8 cellular contexts compared by ENCODE assay signal in the genomic region with DNA sequence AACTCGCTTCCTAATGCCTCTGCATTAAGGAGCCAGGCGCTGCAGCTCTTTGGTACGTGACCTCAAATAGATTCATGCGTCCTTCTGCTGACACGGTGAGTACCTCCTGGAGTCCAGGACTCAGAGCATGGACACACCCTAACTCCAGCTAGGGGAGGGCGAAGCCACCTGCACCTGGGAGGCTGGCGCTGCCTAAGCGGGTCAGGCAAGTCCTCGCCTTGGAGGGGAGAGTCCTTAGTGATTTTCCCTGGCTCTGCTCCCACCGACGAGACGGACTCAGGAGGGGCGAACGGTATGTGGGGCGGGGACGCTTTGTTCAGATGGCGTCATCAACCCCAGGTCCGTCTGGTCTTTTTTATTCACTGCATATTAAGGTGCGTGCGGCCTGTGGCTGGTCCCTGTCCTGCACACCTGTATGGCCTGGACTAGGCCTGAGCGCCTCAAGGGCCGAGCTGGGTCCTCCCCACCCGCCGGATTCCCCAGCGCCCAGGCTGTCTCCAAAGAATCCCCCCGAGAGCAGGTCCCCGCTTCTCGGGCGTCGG. TPM values are rescaled to one million over a fixed set of nuclear protein-coding genes. Genes with fewer than 3 reads are reported as not detected.
A peak's percentile ranks its signal among the peaks of the same experiment; 100 is the strongest.
DNase-seq lines count a peak whose midpoint lies in the region; ATAC-seq, FAIRE-seq and TF ChIP-seq lines count a peak whose summit lies in the region.

No MANE protein-coding gene starts in this region.

- H3K79me1 ChIP-seq in mesendoderm (ENCODE audit: low read length), result no peaks in the 10 kb centered on the region

- H3K27ac Mint-ChIP-seq in T-helper 2 cell treated with Interferon-gamma antibody and Interleukin-4, amounts not matched to agents 5 μg/mL and 100 μg/mL, for 36 hours, result no peak overlapping the region

- no peak overlapping the region for H2BK120ac ChIP-seq in mesendoderm (ENCODE audit: low read depth, low read length)

- H3K79me2 ChIP-seq in mesendoderm (ENCODE audit: control insufficient read depth, insufficient read depth, low read length), result no peaks in the 10 kb centered on the region

- no peak for TF ChIP-seq EP300 in tibial nerve (IDR thresholded peaks at IDR 0.05)

- H2AK5ac ChIP-seq in mesendoderm (ENCODE audit: low read length), result no peak overlapping the region

- no peaks in the 10 kb centered on the region for H3K9me3 ChIP-seq in tibial nerve

- H2BK15ac ChIP-seq in mesendoderm (replicated peaks; ENCODE audit: low read depth), result no peak overlapping the region

- peak overlapping the region; percentile 47 for H3K56ac ChIP-seq in mesendoderm (ENCODE audit: low read length)

- H3K4me1 ChIP-seq in mesendoderm (ENCODE audit: control insufficient read depth, low read depth, low read length) (no peaks in the 10 kb centered on the region), tibial nerve (peaks cover 0 to 18% (median 0%) of the 10 kb centered on the region in 4 donors)

- DNase-seq in T-helper 2 cell treated with Interferon-gamma antibody and Interleukin-4, amounts not matched to agents 5 μg/mL and 100 μg/mL, for 36 hours (ENCODE audit: low spot score), result no peak
- DNase-seq in T-helper 2 cell (no peak), bronchial epithelial cell (ENCODE audit: low read depth) (no peak), mesendoderm (no peak), tibial nerve (ENCODE audit: low spot score in 2 of 2) (no peak), NCI-H1436 (lab: John Stamatoyannopoulos, UW) (no peak)

- H3K4me3 ChIP-seq in bronchial epithelial cell (ENCODE audit: low read depth, low read length) (peak overlapping the region; percentile 2), mesendoderm (ENCODE audit: low read length) (no peak overlapping the region), tibial nerve (peak overlapping the region in 3 of 4 donors; percentile 5 to 53 (median 18))

- no peak overlapping the region for H3K23ac ChIP-seq in mesendoderm (ENCODE audit: low read length)

- H3K27ac ChIP-seq in mesendoderm (ENCODE audit: low read depth, low read length) (no peak overlapping the region), tibial nerve (no peak overlapping the region)

- H3K27me3 ChIP-seq in bronchial epithelial cell (ENCODE audit: control insufficient read depth, insufficient read depth, low read length) (peaks cover 12% of the 10 kb centered on the region), mesendoderm (ENCODE audit: insufficient read depth, low read length, poor library complexity) (peaks cover 4% of the 10 kb centered on the region), tibial nerve (peaks cover 0 to 34% of the 10 kb centered on the region in 2 donors)

- TF ChIP-seq POLR2A in tibial nerve (IDR thresholded peaks at IDR 0.05), result no peak

- no peaks in the 10 kb centered on the region for H3K4me1 Mint-ChIP-seq in T-helper 2 cell treated with Interferon-gamma antibody and Interleukin-4, amounts not matched to agents 5 μg/mL and 100 μg/mL, for 36 hours (ENCODE audit: low read depth)

- no peak overlapping the region for H3K18ac ChIP-seq in mesendoderm (ENCODE audit: low read length)

- H4K8ac ChIP-seq in mesendoderm (ENCODE audit: low read depth, low read length), result no peak overlapping the region

- WGBS in mesendoderm (ENCODE audit: extremely low coverage, insufficient coverage, low lambda C conversion rate), result no CpG with 5 or more reads among the region's 30 CpGs
- 42 to 74% methylated on average over 14 to 29 of the region's 30 CpGs for WGBS in tibial nerve, 2 donors

- no peaks in the 10 kb centered on the region for H3K9me3 Mint-ChIP-seq in T-helper 2 cell treated with Interferon-gamma antibody and Interleukin-4, amounts not matched to agents 5 μg/mL and 100 μg/mL, for 36 hours

- H3K27me3 Mint-ChIP-seq in T-helper 2 cell treated with Interferon-gamma antibody and Interleukin-4, amounts not matched to agents 5 μg/mL and 100 μg/mL, for 36 hours (ENCODE audit: low read depth), result peaks cover 53% of the 10 kb centered on the region

- FAIRE-seq in bronchial epithelial cell (lab: Jason Lieb, UNC), result no peak

- TF ChIP-seq CTCF in bronchial epithelial cell (IDR thresholded peaks at IDR 0.05; ENCODE audit: insufficient read depth, low read length, severe bottlenecking), result no peak
- no peak for TF ChIP-seq CTCF in tibial nerve (IDR thresholded peaks at IDR 0.05)

- no peaks in the 10 kb centered on the region for H3K36me3 Mint-ChIP-seq in T-helper 2 cell treated with Interferon-gamma antibody and Interleukin-4, amounts not matched to agents 5 μg/mL and 100 μg/mL, for 36 hours (ENCODE audit: low read depth)

- H3K4me2 ChIP-seq in mesendoderm (ENCODE audit: low read length), result peak overlapping the region; percentile 43

- no peak overlapping the region for H3K4ac ChIP-seq in mesendoderm (ENCODE audit: low read depth, low read length)

- no peaks in the 10 kb centered on the region for H3K36me3 ChIP-seq in bronchial epithelial cell (ENCODE audit: control insufficient read depth, insufficient read depth, low read length)
- H3K36me3 ChIP-seq in mesendoderm (ENCODE audit: control insufficient read depth, insufficient read depth, low read length), result no peaks in the 10 kb centered on the region
- no peaks in the 10 kb centered on the region for H3K36me3 ChIP-seq in tibial nerve

- no peak overlapping the region for H4K5ac ChIP-seq in mesendoderm (ENCODE audit: low read length)

- H2BK5ac ChIP-seq in mesendoderm (ENCODE audit: low read length), result no peak overlapping the region

- ATAC-seq in HG03521 (IDR thresholded peaks at IDR 0.05; ENCODE audit: unreplicated experiment) (no peak), HG03139 (IDR thresholded peaks at IDR 0.05; ENCODE audit: unreplicated experiment) (no peak)

- H3K4me3 Mint-ChIP-seq in T-helper 2 cell treated with Interferon-gamma antibody and Interleukin-4, amounts not matched to agents 5 μg/mL and 100 μg/mL, for 36 hours, result peak overlapping the region; percentile 38

- no peak overlapping the region for H3K9ac ChIP-seq in mesendoderm (ENCODE audit: low read length)

RNA-seq across cellular contexts. Expression of gene NSUN2, which starts 50.3 kb away (rescaled TPM):
- total RNA-seq in bronchial epithelial cell (78.5 and 81.0 TPM in 2 replicates), tibial nerve (10 to 100 TPM; 43.5 to 73.5 (median 58.5) TPM)
- 90.6 TPM for polyA plus RNA-seq in mesendoderm (2013, experiment 1 of 2)
- 87.8 TPM for polyA plus RNA-seq in mesendoderm (2013, experiment 2 of 2)

RNA-seq across cellular contexts. Expression of gene SRD5A1, which starts 50.7 kb away (rescaled TPM):
- total RNA-seq in bronchial epithelial cell, result 14.8 and 24.0 TPM in 2 replicates
- 11.2 TPM for polyA plus RNA-seq in mesendoderm (2013, experiment 1 of 2)
- 11.9 TPM for polyA plus RNA-seq in mesendoderm (2013, experiment 2 of 2)
- 10 to 100 TPM in 1 of 4 donors, 1 to 10 TPM in 3; 3.5 to 11.5 (median 6.9) TPM for total RNA-seq in tibial nerve
